ENCODE assay signal across 8 cellular contexts in the genomic region with DNA sequence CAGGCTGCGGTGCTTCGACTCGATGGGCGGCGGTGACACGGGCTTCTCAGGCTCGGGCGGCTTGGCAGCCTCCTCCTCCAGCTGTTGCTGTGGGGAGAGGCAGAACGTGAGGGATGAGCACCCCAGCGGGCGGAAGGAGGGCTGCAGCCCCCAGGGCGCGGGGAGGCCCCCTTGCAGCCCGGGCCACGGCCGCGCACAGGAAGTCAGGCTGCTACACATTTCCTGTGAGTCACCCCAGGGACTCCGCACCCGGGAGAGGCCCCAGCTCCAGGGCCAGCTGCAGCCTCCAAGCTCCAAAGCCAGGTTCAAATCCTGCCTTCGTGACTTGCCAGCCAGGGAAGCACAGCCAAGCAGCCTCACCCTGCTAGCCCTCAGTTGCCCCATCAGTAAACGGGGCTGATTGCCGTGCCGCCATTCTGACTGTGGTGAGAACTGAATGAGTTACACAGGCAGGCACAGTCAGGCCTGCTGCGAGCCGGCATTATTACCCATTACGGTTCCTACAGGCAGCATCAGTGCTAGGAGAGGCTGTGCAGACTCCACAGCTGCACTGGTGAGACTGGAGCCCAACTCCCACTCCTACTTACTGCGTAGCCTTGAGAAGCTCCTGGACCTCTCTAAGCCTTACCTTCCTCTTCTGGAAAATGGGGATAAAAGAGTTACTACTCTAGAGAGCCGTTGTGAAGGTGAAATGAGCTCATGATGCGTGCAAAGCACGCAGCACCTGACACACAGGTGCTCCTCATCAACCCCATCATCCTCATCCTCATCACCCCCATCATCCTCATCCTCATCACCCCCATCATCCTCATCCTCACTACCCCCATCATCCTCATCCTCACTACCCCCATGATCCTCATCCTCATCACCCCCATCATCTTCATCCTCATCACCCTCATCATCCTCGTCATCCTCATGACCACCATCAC.
DNase-seq lines count a peak whose midpoint lies in the region; ATAC-seq and TF ChIP-seq lines count a peak whose summit lies in the region.

No MANE protein-coding gene starts in this region.

- H3K9me3 Mint-ChIP-seq in endodermal cell = peaks cover 25% of the 10 kb centered on the region

- H3K36me3 Mint-ChIP-seq in endodermal cell (ENCODE audit: low read depth) = peaks cover 63% of the 10 kb centered on the region

- DNase-seq in OCI-LY7 (ENCODE audit: low spot score) = peak; percentile 89
- peak; percentile 87 to 90 for DNase-seq in activated T-cell treated with anti-CD3 and anti-CD28 coated beads, Interleukin-2, amount 50 U/mL, for 48 hours
- DNase-seq in left lobe of liver (ENCODE audit: low spot score) = no peak
- peak; percentile 73 to 81 for DNase-seq in stimulated activated CD8-positive, alpha-beta memory T cell treated with anti-CD3 and anti-CD28 coated beads, Interleukin-7, amount 100 ng/mL, for 1 hour (ENCODE audit: low read depth in 2 of 2)
- no peak for DNase-seq in endodermal cell
- no peak for DNase-seq in NCI-H1694 (lab: John Stamatoyannopoulos, UW)

- H3K27ac ChIP-seq in OCI-LY7 (ENCODE audit: low read depth, low read length, poor library complexity, severe bottlenecking) (peak overlapping the region; percentile 79), endodermal cell (ENCODE audit: low read depth, low read length) (no peak overlapping the region)

- TF ChIP-seq CTCF in OCI-LY7 (conservative IDR thresholded peaks at IDR 0.05; ENCODE audit: low read length) = peak; percentile 56
- no peak for TF ChIP-seq CTCF in endodermal cell (conservative IDR thresholded peaks at IDR 0.05)

- no peak overlapping the region for H3K9ac ChIP-seq in endodermal cell (ENCODE audit: extremely low read depth, low read length, poor library complexity, severe bottlenecking)

- intact Hi-C loops in OCI-LY7 (cut with micrococcal nuclease; ENCODE audit: unreplicated experiment) = loop anchor here (2.0 to 5.0 kb wide), 4 partner anchors 74 to 301 kb away; partner anchors contain the start of gene NCOR2

- CTCF ChIA-PET in OCI-LY7 (lab: Charles Lee; ENCODE audit: unreplicated experiment) = no interaction called here

- H3K9me3 ChIP-seq in OCI-LY7 (ENCODE audit: low read length) (peaks cover 22% of the 10 kb centered on the region; the same call in 1 of the 2 replicates), endodermal cell (ENCODE audit: control insufficient read depth, low read length) (peaks cover 22% of the 10 kb centered on the region)

- H3K4me1 ChIP-seq in OCI-LY7 (ENCODE audit: insufficient read depth, low read length, poor library complexity, severe bottlenecking) (peaks cover 28% of the 10 kb centered on the region), endodermal cell (ENCODE audit: control insufficient read depth, insufficient read depth, low read length) (no peaks in the 10 kb centered on the region)

- POLR2A ChIA-PET in OCI-LY7 (lab: Charles Lee) = interaction anchor here (0.6 to 1.0 kb wide), 3 partner anchors 11 to 131 kb away, joined by 3 read pairs; no protein-coding TSS in a partner anchor

- H3K36me3 ChIP-seq in OCI-LY7 (ENCODE audit: insufficient read depth, low read length) (peaks cover 44% of the 10 kb centered on the region), endodermal cell (ENCODE audit: control insufficient read depth, insufficient read depth, low read length) (peaks cover 46% of the 10 kb centered on the region)

- ATAC-seq in GM18505 (IDR thresholded peaks at IDR 0.05; ENCODE audit: unreplicated experiment) (peak; percentile 93), HG02763 (IDR thresholded peaks at IDR 0.05; ENCODE audit: unreplicated experiment) (peak; percentile 95), left lobe of liver (peak; percentile 65)

- no peaks in the 10 kb centered on the region for H3K27me3 Mint-ChIP-seq in endodermal cell (ENCODE audit: insufficient read depth)

- H2AFZ ChIP-seq in OCI-LY7 (ENCODE audit: low read length) = peak overlapping the region; percentile 13; the same call in 1 of the 2 replicates

- no peak for TF ChIP-seq POLR2A in GM18505 (IDR thresholded peaks at IDR 0.05; ENCODE audit: borderline replicate concordance, extremely low read depth, insufficient read depth, insufficient read length)

- no peaks in the 10 kb centered on the region for H4K20me1 ChIP-seq in OCI-LY7 (ENCODE audit: insufficient read depth, low read length)

- WGBS in endodermal cell (ENCODE audit: insufficient coverage in 1 of 2, insufficient read length in 1 of 2), 2 experiments = 95 to 98% methylated on average over 12 to 31 of the region's 31 CpGs

- H3K4me3 Mint-ChIP-seq in endodermal cell = no peak overlapping the region

- no peaks in the 10 kb centered on the region for H3K79me2 ChIP-seq in OCI-LY7 (ENCODE audit: insufficient read depth, low read depth, low read length)

- no peaks in the 10 kb centered on the region for H3K27me3 ChIP-seq in endodermal cell (ENCODE audit: control insufficient read depth, insufficient read depth, low read length, poor library complexity, severe bottlenecking)

- BruUV-seq in OCI-LY7 (replicated peaks; lab: Mats Ljungman, UMichigan) = no TSS peak

- peaks cover 13% of the 10 kb centered on the region for H3K4me1 Mint-ChIP-seq in endodermal cell

- H3K4me3 ChIP-seq in OCI-LY7 (ENCODE audit: low read depth, low read length, poor library complexity, severe bottlenecking) = peak overlapping the region; percentile 46
- H3K4me3 ChIP-seq in endodermal cell (ENCODE audit: low read length) = no peak overlapping the region

- H3K27ac Mint-ChIP-seq in endodermal cell = no peak overlapping the region

- peak overlapping the region; percentile 80 for H3K4me2 ChIP-seq in OCI-LY7 (ENCODE audit: low read length)

- no peaks in the 10 kb centered on the region for H3K9me2 ChIP-seq in OCI-LY7 (ENCODE audit: insufficient read depth, low read length)

Comparison
In these comparisons a context has a peak if more than half of its experiments do, and no peak if none do; other contexts are left out.
1. DNase-seq: peak in OCI-LY7 (single experiment), activated T-cell treated with anti-CD3 and anti-CD28 coated beads, Interleukin-2, amount 50 U/mL, for 48 hours (2 of 2) and stimulated activated CD8-positive, alpha-beta memory T cell treated with anti-CD3 and anti-CD28 coated beads, Interleukin-7, amount 100 ng/mL, for 1 hour (2 of 2); none in left lobe of liver (single experiment), endodermal cell (single experiment) and NCI-H1694 (single experiment).
2. Peak in every context shown above with its lines, with median percentiles within 50 percentile points of each other: ATAC-seq.